ENCODE assay signal across 5 cellular contexts in the genomic region with DNA sequence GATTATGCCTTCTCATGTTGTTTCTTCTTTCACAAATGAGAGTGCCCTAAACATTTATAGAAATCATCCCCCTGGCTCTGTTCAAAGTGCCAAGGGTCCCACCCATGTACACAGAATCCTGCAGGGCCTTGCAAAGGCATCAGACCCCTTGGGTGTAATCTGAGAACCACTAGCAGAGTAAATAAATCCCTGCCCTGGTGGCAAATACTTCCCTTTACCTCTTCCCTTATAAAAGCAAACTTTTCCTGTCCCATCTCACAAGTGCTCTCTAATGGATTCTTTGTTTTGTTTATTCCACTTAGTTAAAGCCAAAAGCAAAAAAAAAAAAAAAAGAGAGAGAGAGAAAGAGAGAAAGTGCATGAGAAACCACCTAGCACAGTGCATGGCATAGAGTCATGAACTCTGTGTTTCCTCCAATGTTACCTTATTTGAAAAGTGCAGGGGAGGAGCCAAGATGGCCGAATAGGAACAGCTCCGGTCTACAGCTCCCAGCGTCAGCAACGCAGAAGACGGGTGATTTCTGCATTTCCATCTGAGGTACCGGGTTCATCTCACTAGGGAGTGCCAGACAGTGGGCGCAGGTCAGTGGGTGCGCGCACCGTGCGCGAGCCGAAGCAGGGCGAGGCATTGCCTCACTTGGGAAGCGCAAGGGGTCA. TPM values are rescaled to one million over a fixed set of nuclear protein-coding genes. Genes with fewer than 3 reads are reported as not detected.
"Had no signal": no experiment of that assay in that cellular context is flagged by ENCODE, and none has a peak within 500 bp of the region (broad histone marks: within the 10 kb centered on the region; RNA-seq: fewer than 3 reads in every experiment).

No MANE protein-coding gene starts in this region.

RNA-seq across cellular contexts. Expression of a gene that starts 52.9 kb away (rescaled TPM):
- total RNA-seq: activated CD8-positive, alpha-beta T cell treated with anti-CD3 and anti-CD28 coated beads for 36 hours; activated naive CD8-positive, alpha-beta T cell treated with anti-CD3 and anti-CD28 coated beads for 36 hours; activated T-cell treated with anti-CD3 and anti-CD28 coated beads, Interleukin-2, amount 50 U/mL, for 72 hours; epithelial cell of proximal tubule; naive thymus-derived CD4-positive, alpha-beta T cell had no signal
- polyA plus RNA-seq: naive thymus-derived CD4-positive, alpha-beta T cell had no signal
